Comparison of ENCODE assay signal across 1 cellular context in genomic region chr2:74037379-74037860, GRCh38.
TF ChIP-seq lines count a peak whose summit lies in the region.

No MANE protein-coding gene starts in this region.

TF ChIP-seq in K562, 482 proteins besides CTCF, POLR2A, EP300 and RAD21 (continued from another document):
- TF ChIP-seq ARID3A (IDR thresholded peaks at IDR 0.05; ENCODE audit: borderline replicate concordance, low read depth, low read length) (no peak), SMARCB1 (IDR thresholded peaks at IDR 0.05; ENCODE audit: insufficient read length, low read depth) (peak; percentile 47), MAFK (IDR thresholded peaks at IDR 0.05; ENCODE audit: low read length) (peak; percentile 92), MTA3 (IDR thresholded peaks at IDR 0.05; ENCODE audit: borderline replicate concordance) (peak; percentile 12; the same call in 1 of the 2 replicates), HDAC1 (IDR thresholded peaks at IDR 0.05) (peak in 1 of 2 experiments; percentile 43; a peak in 1 of 4 replicates), CBFA2T3 (IDR thresholded peaks at IDR 0.05) (0 out of 2 replicates have a peak, but pooled peaks have one; percentile 23), RCOR1 (IDR thresholded peaks at IDR 0.05; ENCODE audit: borderline replicate concordance in 1 of 2, low read depth in 2 of 2, low read length in 2 of 2) (peak in 1 of 2 experiments; percentile 14; a peak in 1 of 4 replicates), SPI1 (IDR thresholded peaks at IDR 0.05; ENCODE audit: borderline replicate concordance, low read depth, low read length) (peak; percentile 94), CREB1 (IDR thresholded peaks at IDR 0.05) (no peak), CREB1 (CRISPR knock-in tag; IDR thresholded peaks at IDR 0.05) (0 out of 2 replicates have a peak, but pooled peaks have one; percentile 22), UBTF (IDR thresholded peaks at IDR 0.05; ENCODE audit: borderline replicate concordance in 1 of 2, low read depth in 2 of 2, low read length in 2 of 2) (0 out of 4 replicates have a peak, but pooled peaks of 1 of the 2 experiments have one; percentile 40), TFAM (CRISPR knock-in tag; conservative IDR thresholded peaks at IDR 0.05) (no peak), NBN (IDR thresholded peaks at IDR 0.05; ENCODE audit: low read depth) (0 out of 2 replicates have a peak, but pooled peaks have one; percentile 40), ELF2 (CRISPR knock-in tag; IDR thresholded peaks at IDR 0.05) (no peak), LCOR (CRISPR knock-in tag; IDR thresholded peaks at IDR 0.05) (peak; percentile 36; the same call in 1 of the 2 replicates), CEBPB (tag; IDR thresholded peaks at IDR 0.05) (peak; percentile 30; the same call in 1 of the 2 replicates), TEAD1 (CRISPR knock-in tag; IDR thresholded peaks at IDR 0.05) (peak; percentile 54 to 64; a peak in 3 of 4 replicates), KAT7 (CRISPR knock-in tag; IDR thresholded peaks at IDR 0.05; ENCODE audit: borderline replicate concordance) (peak; percentile 32; the same call in 1 of the 2 replicates), DDX20 (tag; IDR thresholded peaks at IDR 0.05; ENCODE audit: low read depth) (no peak), CTBP1 (IDR thresholded peaks at IDR 0.05; ENCODE audit: borderline replicate concordance) (peak; percentile 54; the same call in 1 of the 2 replicates), MAFF (IDR thresholded peaks at IDR 0.05; ENCODE audit: low read length) (peak; percentile 94), SMC3 (conservative IDR thresholded peaks at IDR 0.05; ENCODE audit: insufficient read depth, low read depth, low read length) (no peak), NFE2 (IDR thresholded peaks at IDR 0.05; ENCODE audit: low read depth) (peak; percentile 70), SMARCA4 (IDR thresholded peaks at IDR 0.05) (peak; percentile 52; the same call in 1 of the 2 replicates), ZNF592 (IDR thresholded peaks at IDR 0.05) (0 out of 2 replicates have a peak, but pooled peaks have one; percentile 20), TGIF2 (CRISPR knock-in tag; IDR thresholded peaks at IDR 0.05) (no peak), TFAP4 (CRISPR knock-in tag; IDR thresholded peaks at IDR 0.05; ENCODE audit: borderline replicate concordance) (peak; percentile 72)
- TF ChIP-seq, protein P1, sequence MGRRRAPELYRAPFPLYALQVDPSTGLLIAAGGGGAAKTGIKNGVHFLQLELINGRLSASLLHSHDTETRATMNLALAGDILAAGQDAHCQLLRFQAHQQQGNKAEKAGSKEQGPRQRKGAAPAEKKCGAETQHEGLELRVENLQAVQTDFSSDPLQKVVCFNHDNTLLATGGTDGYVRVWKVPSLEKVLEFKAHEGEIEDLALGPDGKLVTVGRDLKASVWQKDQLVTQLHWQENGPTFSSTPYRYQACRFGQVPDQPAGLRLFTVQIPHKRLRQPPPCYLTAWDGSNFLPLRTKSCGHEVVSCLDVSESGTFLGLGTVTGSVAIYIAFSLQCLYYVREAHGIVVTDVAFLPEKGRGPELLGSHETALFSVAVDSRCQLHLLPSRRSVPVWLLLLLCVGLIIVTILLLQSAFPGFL (CRISPR knock-in tag; IDR thresholded peaks at IDR 0.05) = peak; percentile 46; the same call in 1 of the 2 replicates
- TF ChIP-seq, protein P2, sequence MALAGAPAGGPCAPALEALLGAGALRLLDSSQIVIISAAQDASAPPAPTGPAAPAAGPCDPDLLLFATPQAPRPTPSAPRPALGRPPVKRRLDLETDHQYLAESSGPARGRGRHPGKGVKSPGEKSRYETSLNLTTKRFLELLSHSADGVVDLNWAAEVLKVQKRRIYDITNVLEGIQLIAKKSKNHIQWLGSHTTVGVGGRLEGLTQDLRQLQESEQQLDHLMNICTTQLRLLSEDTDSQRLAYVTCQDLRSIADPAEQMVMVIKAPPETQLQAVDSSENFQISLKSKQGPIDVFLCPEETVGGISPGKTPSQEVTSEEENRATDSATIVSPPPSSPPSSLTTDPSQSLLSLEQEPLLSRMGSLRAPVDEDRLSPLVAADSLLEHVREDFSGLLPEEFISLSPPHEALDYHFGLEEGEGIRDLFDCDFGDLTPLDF (CRISPR knock-in tag; IDR thresholded peaks at IDR 0.05) = no peak
- TF ChIP-seq, protein P3, sequence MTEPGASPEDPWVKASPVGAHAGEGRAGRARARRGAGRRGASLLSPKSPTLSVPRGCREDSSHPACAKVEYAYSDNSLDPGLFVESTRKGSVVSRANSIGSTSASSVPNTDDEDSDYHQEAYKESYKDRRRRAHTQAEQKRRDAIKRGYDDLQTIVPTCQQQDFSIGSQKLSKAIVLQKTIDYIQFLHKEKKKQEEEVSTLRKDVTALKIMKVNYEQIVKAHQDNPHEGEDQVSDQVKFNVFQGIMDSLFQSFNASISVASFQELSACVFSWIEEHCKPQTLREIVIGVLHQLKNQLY (CRISPR knock-in tag; conservative IDR thresholded peaks at IDR 0.05) = no peak
TF ChIP-seq in K562: peak in this region for 30.
